13 cellular contexts compared by ENCODE assay signal in the genomic region with DNA sequence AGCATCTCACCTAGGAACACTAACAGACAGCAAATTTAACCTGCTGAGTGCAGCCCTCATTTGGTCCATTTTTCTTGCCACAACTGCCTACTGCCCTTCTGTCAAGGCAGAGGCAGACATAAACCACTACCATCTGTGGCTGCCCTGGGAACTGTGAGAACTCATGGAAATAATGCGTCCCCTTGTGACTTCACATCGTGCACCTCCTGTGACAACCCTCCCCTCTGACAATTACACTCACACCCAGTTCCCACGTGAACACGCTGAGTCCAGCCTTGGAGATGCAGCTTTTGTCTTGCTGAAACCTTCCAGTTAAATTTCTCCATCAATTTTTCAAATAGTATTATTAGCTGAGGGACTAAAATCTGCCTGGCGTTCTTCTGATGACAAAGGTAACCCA.
DNase-seq lines count a peak whose midpoint lies in the region; ATAC-seq and TF ChIP-seq lines count a peak whose summit lies in the region.
"Had no signal": no experiment of that assay in that cellular context is flagged by ENCODE, and none has a peak within 500 bp of the region (broad histone marks: within the 10 kb centered on the region; RNA-seq: fewer than 3 reads in every experiment).

No MANE protein-coding gene starts in this region.

- H3K4me1 ChIP-seq in CD8-positive, alpha-beta memory T cell (ENCODE audit: insufficient read depth, low read length), result peaks cover 86% of the 10 kb centered on the region

- H3K36me3 ChIP-seq in CD8-positive, alpha-beta memory T cell (ENCODE audit: insufficient read depth, low read length), result no peaks in the 10 kb centered on the region
- H3K36me3 ChIP-seq: pancreas had no signal

- no peaks in the 10 kb centered on the region for H3K9me3 ChIP-seq in CD8-positive, alpha-beta memory T cell (ENCODE audit: low read length)
- H3K9me3 ChIP-seq: pancreas, tibial artery had no signal

- H3K27me3 ChIP-seq in CD8-positive, alpha-beta memory T cell (ENCODE audit: insufficient read depth, low read length, poor library complexity, severe bottlenecking), result no peaks in the 10 kb centered on the region
- H3K27me3 ChIP-seq: pancreas, tibial artery had no signal

- peaks cover 75 to 98% (median 95%) of the 10 kb centered on the region in 3 donors for H3K4me1 Mint-ChIP-seq in CD8-positive, alpha-beta memory T cell
- H3K4me1 Mint-ChIP-seq in activated naive CD8-positive, alpha-beta T cell (ENCODE audit: low read depth), result peaks cover 81% of the 10 kb centered on the region
- peaks cover 41% of the 10 kb centered on the region for H3K4me1 Mint-ChIP-seq in nephron progenitor cell

- TF ChIP-seq CTCF in C4-2B (conservative IDR thresholded peaks at IDR 0.05) (no peak), nephron progenitor cell (IDR thresholded peaks at IDR 0.05) (no peak)

- no peaks in the 10 kb centered on the region for H3K9me3 Mint-ChIP-seq in CD8-positive, alpha-beta memory T cell
- H3K9me3 Mint-ChIP-seq in activated naive CD8-positive, alpha-beta T cell (ENCODE audit: low read depth), result no peaks in the 10 kb centered on the region
- no peaks in the 10 kb centered on the region for H3K9me3 Mint-ChIP-seq in nephron progenitor cell

- no peak overlapping the region for H3K4me3 ChIP-seq in CD8-positive, alpha-beta memory T cell (ENCODE audit: low read length)
- H3K4me3 ChIP-seq: pancreas, tibial artery had no signal

- POLR2A ChIA-PET in CD8-positive, alpha-beta memory T cell (lab: Charles Lee), result interaction anchor here (1.1 kb wide), 1 partner anchor 12 kb away, joined by 10 read pairs; no protein-coding TSS in a partner anchor

- peaks cover 0 to 64% (median 8%) of the 10 kb centered on the region in 3 donors for H3K36me3 Mint-ChIP-seq in CD8-positive, alpha-beta memory T cell
- peaks cover 14% of the 10 kb centered on the region for H3K36me3 Mint-ChIP-seq in activated naive CD8-positive, alpha-beta T cell
- H3K36me3 Mint-ChIP-seq in nephron progenitor cell (ENCODE audit: low read depth), result no peaks in the 10 kb centered on the region

- peak overlapping the region; percentile 61 to 100 (median 94) for H3K27ac Mint-ChIP-seq in CD8-positive, alpha-beta memory T cell
- peak overlapping the region; percentile 86 for H3K27ac Mint-ChIP-seq in activated naive CD8-positive, alpha-beta T cell
- peak overlapping the region; percentile 86 for H3K27ac Mint-ChIP-seq in nephron progenitor cell

- CTCF ChIA-PET in CD8-positive, alpha-beta memory T cell (lab: Charles Lee), result interaction anchor here (1.9 to 2.8 kb wide), 2 partner anchors 12 to 30 kb away, joined by 6 to 12 read pairs; no protein-coding TSS in a partner anchor

- H3K27me3 Mint-ChIP-seq in CD8-positive, alpha-beta memory T cell, result no peaks in the 10 kb centered on the region
- no peaks in the 10 kb centered on the region for H3K27me3 Mint-ChIP-seq in activated naive CD8-positive, alpha-beta T cell
- H3K27me3 Mint-ChIP-seq in nephron progenitor cell (ENCODE audit: low read depth, poor library complexity), result peaks cover 9% of the 10 kb centered on the region

- ATAC-seq in GM21360 (IDR thresholded peaks at IDR 0.05; ENCODE audit: unreplicated experiment), result no peak

- peak overlapping the region in 5 of 7 donors; percentile 27 to 80 (median 80) for H3K4me3 Mint-ChIP-seq in CD8-positive, alpha-beta memory T cell
- peak overlapping the region; percentile 69 for H3K4me3 Mint-ChIP-seq in activated naive CD8-positive, alpha-beta T cell
- H3K4me3 Mint-ChIP-seq in nephron progenitor cell, result no peak overlapping the region

- peak overlapping the region; percentile 66 for H3K27ac ChIP-seq in C4-2B
- no peak overlapping the region for H3K27ac ChIP-seq in CD8-positive, alpha-beta memory T cell (ENCODE audit: low read depth, low read length)
- H3K27ac ChIP-seq: tibial artery had no signal

- DNase-seq in CD8-positive, alpha-beta memory T cell, result no peak
- DNase-seq in nephron progenitor cell, result no peak
- DNase-seq in HK-2 (ENCODE audit: unreplicated experiment), result no peak
- DNase-seq in stimulated activated CD4-positive, alpha-beta T cell treated with anti-CD3 and anti-CD28 coated beads, Interleukin-12 subunit alpha, Interleukin-12 subunit beta, amount 100 ng/mL, for 4 hours, result no peak
- no peak for DNase-seq in DMS53 (lab: John Stamatoyannopoulos, UW)
- DNase-seq: C1 segment of cervical spinal cord, erythroblast, NCI-H2081 treated with DMSO at 0.1 percent for 48 hours, pancreas, tibial artery had no signal
